Comparison of ENCODE assay signal across 8 cellular contexts in genomic region chr3:55486101-55486856, GRCh38. TPM values are rescaled to one million over a fixed set of nuclear protein-coding genes. Genes with fewer than 3 reads are reported as not detected.
DNase-seq lines count a peak whose midpoint lies in the region; ATAC-seq and TF ChIP-seq lines count a peak whose summit lies in the region.

No MANE protein-coding gene starts in this region.

- H3K9me3 ChIP-seq in cardiac muscle cell (ENCODE audit: low read depth), result no peaks in the 10 kb centered on the region

- H3K4me1 ChIP-seq in cardiac muscle cell (ENCODE audit: low read depth) (peaks cover 22% of the 10 kb centered on the region), rectal smooth muscle tissue (ENCODE audit: control insufficient read depth, insufficient read depth, low read length) (peaks cover 3% of the 10 kb centered on the region)

- peak; percentile 83 for DNase-seq in Right ventricle myocardium inferior (ENCODE audit: missing footprints)
- DNase-seq in cardiac septum (ENCODE audit: low spot score), result no peak
- peak; percentile 76 to 94 for DNase-seq in cardiac muscle cell (ENCODE audit: low read depth in 1 of 2, low spot score in 1 of 2)
- DNase-seq in cerebellar cortex (ENCODE audit: low spot score), result no peak
- DNase-seq in OCI-M2 (lab: John Stamatoyannopoulos, UW; ENCODE audit: unreplicated experiment), result no peak

- TF ChIP-seq CTCF in WI38 (IDR thresholded peaks at IDR 0.05; ENCODE audit: low read depth, low read length), result no peak
- TF ChIP-seq CTCF in cardiac muscle cell (IDR thresholded peaks at IDR 0.05; ENCODE audit: low read depth, low read length), result no peak

- no peaks in the 10 kb centered on the region for H3K27me3 ChIP-seq in cardiac muscle cell
- peaks cover 10% of the 10 kb centered on the region for H3K27me3 ChIP-seq in rectal smooth muscle tissue (ENCODE audit: control insufficient read depth, insufficient read depth, low read length)

- H3K4me3 ChIP-seq in WI38 (ENCODE audit: low read depth, low read length) (peak overlapping the region; percentile 90), cardiac muscle cell (peak overlapping the region; percentile 70), rectal smooth muscle tissue (ENCODE audit: low read length) (peak overlapping the region; percentile 83)

- intact Hi-C loops in Right ventricle myocardium inferior (cut with DNase I) (loop anchor here (10.0 kb wide), 2 partner anchors 531 to 631 kb away; no protein-coding TSS in a partner anchor), cardiac septum (cut with DNase I) (loop anchor here (5.0 to 10.0 kb wide), 2 partner anchors 86 to 531 kb away; no protein-coding TSS in a partner anchor)

- H3K36me3 ChIP-seq in cardiac muscle cell (no peaks in the 10 kb centered on the region), rectal smooth muscle tissue (ENCODE audit: control insufficient read depth, insufficient read depth, low read length) (no peaks in the 10 kb centered on the region)

- no peak overlapping the region for H3K9ac ChIP-seq in rectal smooth muscle tissue (ENCODE audit: low read length)

- H3K27ac ChIP-seq in cardiac muscle cell, result peak overlapping the region; percentile 91
- peak overlapping the region; percentile 10 for H3K27ac ChIP-seq in rectal smooth muscle tissue (ENCODE audit: low read depth, low read length)

- ATAC-seq in Right ventricle myocardium inferior (peak; percentile 53), GM19395 (IDR thresholded peaks at IDR 0.05; ENCODE audit: unreplicated experiment) (no peak)

RNA-seq across cellular contexts. Expression of gene WNT5A, which starts 0.8 kb away (rescaled TPM):
- total RNA-seq in Right ventricle myocardium inferior, result 6.9 TPM
- 0.92 TPM for total RNA-seq in cardiac septum
- 94.2 and 113 TPM in 2 replicates for total RNA-seq in cardiac muscle cell
- polyA plus RNA-seq in cardiac muscle cell, result 18.4 and 22.3 TPM in 2 replicates

Comparison
In these comparisons a context has a peak if more than half of its experiments do, and no peak if none do; other contexts are left out.
1. DNase-seq: peak in Right ventricle myocardium inferior (single experiment) and cardiac muscle cell (2 of 2); none in cardiac septum (single experiment), cerebellar cortex (single experiment) and OCI-M2 (single experiment).
2. RNA of gene WNT5A, which starts 0.8 kb away (total RNA-seq): 94.2 to 113 TPM in cardiac muscle cell; 6.9 TPM in Right ventricle myocardium inferior (single experiment) and 0.92 TPM in cardiac septum (single experiment); every median in the first group is over 10 times any median in the second.
3. Peak in every context shown above with its lines, with median percentiles within 50 percentile points of each other: H3K4me3 ChIP-seq.